Comparison of ENCODE assay signal across 9 cellular contexts in the genomic region with DNA sequence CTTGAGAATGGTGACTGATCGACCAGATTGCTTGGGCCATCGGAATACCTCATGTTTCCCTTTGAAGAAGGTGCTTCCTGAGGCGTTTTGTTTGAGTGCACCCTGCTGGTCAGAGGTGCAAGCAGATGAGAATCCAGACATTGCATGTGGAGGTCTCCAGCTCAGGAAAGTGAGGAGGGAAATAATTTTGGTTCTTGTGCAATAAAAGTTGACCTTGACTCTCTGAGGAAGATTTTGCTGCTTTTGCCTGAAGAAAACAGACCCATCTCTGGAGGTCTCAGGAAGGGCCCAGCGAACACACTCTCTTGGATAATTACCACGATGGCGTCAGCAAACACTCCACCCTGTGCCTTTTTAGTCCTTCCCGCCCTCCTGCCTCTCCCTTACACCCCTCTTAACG.
DNase-seq lines count a peak whose midpoint lies in the region; ATAC-seq and TF ChIP-seq lines count a peak whose summit lies in the region.
"Had no signal": no experiment of that assay in that cellular context is flagged by ENCODE, and none has a peak within 500 bp of the region (broad histone marks: within the 10 kb centered on the region; RNA-seq: fewer than 3 reads in every experiment).

No MANE protein-coding gene starts in this region.

- ATAC-seq in effector memory CD8-positive, alpha-beta T cell (replicated peaks), result no peak
- no peak for ATAC-seq in GM21423 (IDR thresholded peaks at IDR 0.05; ENCODE audit: unreplicated experiment)

- peak; percentile 33 for TF ChIP-seq CTCF in GM12873 (IDR thresholded peaks at IDR 0.05; ENCODE audit: insufficient read depth, low read depth, low read length, missing control alignments)
- peak; percentile 28 for TF ChIP-seq CTCF in progenitor cell of endocrine pancreas (IDR thresholded peaks at IDR 0.05; ENCODE audit: unreplicated experiment)

- no peaks in the 10 kb centered on the region for H3K9me3 Mint-ChIP-seq in effector memory CD8-positive, alpha-beta T cell
- no peaks in the 10 kb centered on the region for H3K9me3 Mint-ChIP-seq in progenitor cell of endocrine pancreas (ENCODE audit: low read depth)
- H3K9me3 Mint-ChIP-seq: IgD-negative memory B cell had no signal

- peak; percentile 41 for DNase-seq in NCI-H748 treated with DMSO at 0.1 percent for 48 hours (lab: John Stamatoyannopoulos, UW)
- DNase-seq in effector memory CD8-positive, alpha-beta T cell, result no peak
- no peak for DNase-seq in progenitor cell of endocrine pancreas (ENCODE audit: low spot score, unreplicated experiment)
- DNase-seq in NCI-H1694 (lab: John Stamatoyannopoulos, UW), result no peak
- no peak for DNase-seq in activated gamma-delta T cell (lab: John Stamatoyannopoulos, UW)
- no peak for DNase-seq in Kasumi-1 (lab: John Stamatoyannopoulos, UW)

- H3K36me3 Mint-ChIP-seq in effector memory CD8-positive, alpha-beta T cell (ENCODE audit: insufficient read depth), result peaks cover 13% of the 10 kb centered on the region
- H3K36me3 Mint-ChIP-seq in progenitor cell of endocrine pancreas (ENCODE audit: insufficient read depth), result peaks cover 31% of the 10 kb centered on the region

- H3K27me3 Mint-ChIP-seq in effector memory CD8-positive, alpha-beta T cell, result no peaks in the 10 kb centered on the region
- H3K27me3 Mint-ChIP-seq in progenitor cell of endocrine pancreas, result no peaks in the 10 kb centered on the region
- H3K27me3 Mint-ChIP-seq: IgD-negative memory B cell had no signal

- no peaks in the 10 kb centered on the region for H3K4me1 Mint-ChIP-seq in effector memory CD8-positive, alpha-beta T cell (ENCODE audit: low read depth in 2 of 2)
- no peaks in the 10 kb centered on the region for H3K4me1 Mint-ChIP-seq in progenitor cell of endocrine pancreas (ENCODE audit: low read depth)

- H3K27ac Mint-ChIP-seq in effector memory CD8-positive, alpha-beta T cell, result peak overlapping the region; percentile 14 to 39
- H3K27ac Mint-ChIP-seq in progenitor cell of endocrine pancreas, result no peak overlapping the region
- H3K27ac Mint-ChIP-seq: IgD-negative memory B cell had no signal

- no peak overlapping the region for H3K4me3 Mint-ChIP-seq in effector memory CD8-positive, alpha-beta T cell
- no peak overlapping the region for H3K4me3 Mint-ChIP-seq in progenitor cell of endocrine pancreas (ENCODE audit: low read depth)
- H3K4me3 Mint-ChIP-seq: IgD-negative memory B cell had no signal
